8 cellular contexts compared by ENCODE assay signal in the genomic region with DNA sequence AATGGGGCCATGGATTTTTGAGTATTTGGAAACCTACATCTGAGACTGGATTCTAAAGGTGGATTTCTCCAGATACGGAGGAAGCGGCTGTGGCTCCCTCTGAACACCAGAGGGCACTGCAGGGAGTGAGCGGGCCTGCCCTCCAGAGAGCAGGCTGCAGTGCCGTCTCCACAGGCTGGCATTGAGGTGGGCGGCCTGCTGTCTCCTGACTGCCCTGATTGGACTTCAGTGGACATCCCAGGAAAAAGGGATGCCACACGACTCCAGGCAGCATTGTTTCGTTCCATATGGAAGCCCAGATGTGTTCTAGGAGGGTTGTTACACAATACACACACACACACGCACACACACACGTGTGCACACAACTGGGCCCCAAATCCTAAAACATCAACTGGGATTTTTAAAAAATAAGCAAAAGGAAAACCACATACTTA. TPM values are rescaled to one million over a fixed set of nuclear protein-coding genes. Genes with fewer than 3 reads are reported as not detected.
DNase-seq lines count a peak whose midpoint lies in the region; ATAC-seq, FAIRE-seq and TF ChIP-seq lines count a peak whose summit lies in the region.

No MANE protein-coding gene starts in this region.

- RAD21 ChIA-PET in GM12878 (lab: Charles Lee; ENCODE audit: unreplicated experiment): no interaction called here

- H3K4me1 Mint-ChIP-seq in T-cell: no peaks in the 10 kb centered on the region

- no peak overlapping the region for H3K27ac Mint-ChIP-seq in T-cell

- FAIRE-seq in GM12878 (lab: Jason Lieb, UNC): peak; percentile 66

- H3K36me3 ChIP-seq in Karpas-422 (ENCODE audit: insufficient read depth, low read length) (no peaks in the 10 kb centered on the region), GM12878 (ENCODE audit: control insufficient read depth in 2 of 2, insufficient read depth in 2 of 2, low read length in 1 of 2) (no peaks in the 10 kb centered on the region), ovary (no peaks in the 10 kb centered on the region)

- TF ChIP-seq CTCF in GM12878 (IDR thresholded peaks at IDR 0.05 in 2 of 3, conservative IDR thresholded peaks at IDR 0.05 in 1 of 3; ENCODE audit: control insufficient read depth in 2 of 3, extremely low read depth in 1 of 3, insufficient read depth in 1 of 3, low read depth in 3 of 3, low read length in 3 of 3) (peak; percentile 72 to 82 (median 77)), ovary (IDR thresholded peaks at IDR 0.05) (no peak)

- H2AFZ ChIP-seq in Karpas-422 (ENCODE audit: low read length) (no peak overlapping the region), GM12878 (ENCODE audit: control insufficient read depth, low read depth, low read length) (no peak overlapping the region)

- H3K27ac ChIP-seq in Karpas-422 (ENCODE audit: low read length) (no peak overlapping the region), GM12878 (ENCODE audit: control insufficient read depth, insufficient read depth) (no peak overlapping the region), ovary (no peak overlapping the region)

- H3K9ac ChIP-seq in Karpas-422 (ENCODE audit: low read length): no peak overlapping the region
- H3K9ac ChIP-seq in GM12878 (ENCODE audit: control insufficient read depth, insufficient read depth, low read length): no peak overlapping the region

- TF ChIP-seq POLR2A in GM12878 (IDR thresholded peaks at IDR 0.05; ENCODE audit: low read depth, low read length): no peak
- no peak for TF ChIP-seq POLR2A in ovary (IDR thresholded peaks at IDR 0.05)

- intact Hi-C loops in GM12878 (cut with micrococcal nuclease; ENCODE audit: unreplicated experiment) (loop anchor here (5.0 kb wide), 1 partner anchor 71 kb away; no protein-coding TSS in a partner anchor), ovary (cut with DNase I) (no loop called here)

- H3K9me2 ChIP-seq in Karpas-422 (replicated peaks; ENCODE audit: insufficient read depth, low read length): no peaks in the 10 kb centered on the region

- H3K9me3 ChIP-seq in Karpas-422 (ENCODE audit: low read length) (no peaks in the 10 kb centered on the region), GM12878 (replicated peaks; ENCODE audit: control insufficient read depth, insufficient read depth, low read length) (no peaks in the 10 kb centered on the region), ovary (no peaks in the 10 kb centered on the region)

- WGBS in GM12878 (ENCODE audit: insufficient coverage, insufficient replicate concordance, low lambda C conversion rate, missing lambda C conversion rate): 20% methylated on average over 9 of the region's 9 CpGs
- 26 to 30% (median 30%) methylated on average over 9 of the region's 9 CpGs for WGBS in ovary, 3 donors

- no peak overlapping the region for H3K4me3 ChIP-seq in Karpas-422 (ENCODE audit: low read length)
- H3K4me3 ChIP-seq in GM12878: no peak overlapping the region
- H3K4me3 ChIP-seq in ovary: no peak overlapping the region

- peaks cover 17 to 22% of the 10 kb centered on the region in 2 donors for H3K27me3 Mint-ChIP-seq in T-cell

- POLR2A ChIA-PET in T-cell (lab: Charles Lee) (no interaction called here), GM12878 (lab: Charles Lee) (no interaction called here)

- no peaks in the 10 kb centered on the region for H3K27me3 ChIP-seq in Karpas-422 (ENCODE audit: low read length)
- H3K27me3 ChIP-seq in GM12878 (replicated peaks in 1 of 2; ENCODE audit: control insufficient read depth in 2 of 2, insufficient read depth in 2 of 2, low read length in 1 of 2): peaks cover 0 to 9% of the 10 kb centered on the region in 2 experiments
- H3K27me3 ChIP-seq in ovary: no peaks in the 10 kb centered on the region

- peak; percentile 36; the same call in 1 of the 2 replicates for TF ChIP-seq RAD21 in GM12878 (IDR thresholded peaks at IDR 0.05; ENCODE audit: insufficient read depth, low read depth, low read length)

- BruUV-seq in GM12878 (replicated peaks; lab: Mats Ljungman, UMichigan): no TSS peak

- peak; percentile 88 for DNase-seq in GM03348 (ENCODE audit: low spot score)
- peak; percentile 79 for DNase-seq in Karpas-422
- peak in 29 of 34 experiments; percentile 7 to 55 (median 28) for DNase-seq in T-cell
- DNase-seq in GM12878 (ENCODE audit: low read depth, low spot score): no peak
- peak; percentile 80 for DNase-seq in iPS-NIHi7 (ENCODE audit: extremely low spot score)
- peak; percentile 16 to 38 for DNase-seq in stimulated activated CD4-positive, alpha-beta T cell treated with anti-CD3 and anti-CD28 coated beads, Interleukin-1b, Interleukin-23, amount 100 ng/mL, for 4 hours (ENCODE audit: low read depth in 2 of 2)
- no peak for DNase-seq in ovary

- no peaks in the 10 kb centered on the region for H4K20me1 ChIP-seq in Karpas-422 (ENCODE audit: insufficient read depth, low read depth, low read length)
- H4K20me1 ChIP-seq in GM12878 (ENCODE audit: control insufficient read depth, insufficient read depth): no peaks in the 10 kb centered on the region

- H3K4me3 Mint-ChIP-seq in T-cell: no peak overlapping the region

- no peak overlapping the region for H3K4me2 ChIP-seq in Karpas-422 (ENCODE audit: low read depth, low read length, poor library complexity, severe bottlenecking)
- no peak overlapping the region for H3K4me2 ChIP-seq in GM12878 (ENCODE audit: control insufficient read depth, insufficient read depth)

- CTCF ChIA-PET in T-cell (lab: Charles Lee): no interaction called here
- CTCF ChIA-PET in GM12878 (lab: Yijun Ruan, JAX): interaction anchor here (0.8 to 2.2 kb wide), 2 partner anchors 11 to 142 kb away, joined by 3 to 7 read pairs; no protein-coding TSS in a partner anchor

- no peaks in the 10 kb centered on the region for H3K36me3 Mint-ChIP-seq in T-cell

- no peaks in the 10 kb centered on the region for H3K4me1 ChIP-seq in Karpas-422 (ENCODE audit: low read length)
- no peaks in the 10 kb centered on the region for H3K4me1 ChIP-seq in GM12878 (ENCODE audit: control insufficient read depth, insufficient read depth, low read length)
- H3K4me1 ChIP-seq in ovary (ENCODE audit: insufficient read depth): no peaks in the 10 kb centered on the region

- no peaks in the 10 kb centered on the region for H3K9me3 Mint-ChIP-seq in T-cell

- SMC1A ChIA-PET in GM12878 (lab: Charles Lee; ENCODE audit: uncharacterized antibody, unreplicated experiment): no interaction called here

- no peak for TF ChIP-seq EP300 in GM12878 (IDR thresholded peaks at IDR 0.05; ENCODE audit: borderline replicate concordance in 1 of 2, control insufficient read depth in 1 of 2, low read depth in 2 of 2, low read length in 2 of 2)
- no peak for TF ChIP-seq EP300 in ovary (IDR thresholded peaks at IDR 0.05)

- ATAC-seq in T-cell (replicated peaks in 1 of 4) (peak; percentile 57 to 73 (median 70)), GM12878 (peak; percentile 97), HG03442 (IDR thresholded peaks at IDR 0.05; ENCODE audit: unreplicated experiment) (no peak)

- in situ Hi-C loops in GM12878 (cut with MboI): no loop called here

- H3K79me2 ChIP-seq in Karpas-422 (ENCODE audit: low read length) (no peaks in the 10 kb centered on the region), GM12878 (ENCODE audit: control insufficient read depth, insufficient read depth, low read length) (no peaks in the 10 kb centered on the region)

TF ChIP-seq in GM12878, 131 proteins besides CTCF, POLR2A, EP300 and RAD21:
- TF ChIP-seq SMC3 (IDR thresholded peaks at IDR 0.05; ENCODE audit: borderline replicate concordance, low read length): peak; percentile 54; the same call in 1 of the 2 replicates
- TF ChIP-seq, protein P1, sequence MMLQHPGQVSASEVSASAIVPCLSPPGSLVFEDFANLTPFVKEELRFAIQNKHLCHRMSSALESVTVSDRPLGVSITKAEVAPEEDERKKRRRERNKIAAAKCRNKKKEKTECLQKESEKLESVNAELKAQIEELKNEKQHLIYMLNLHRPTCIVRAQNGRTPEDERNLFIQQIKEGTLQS (IDR thresholded peaks at IDR 0.05; ENCODE audit: borderline replicate concordance, extremely low read depth, low read depth, low read length): no peak
TF ChIP-seq in GM12878: peak in this region for 1.

RNA-seq across cellular contexts. Expression of a gene that starts 20.9 kb away (rescaled TPM):
- not detected in 2 replicates for total RNA-seq in Karpas-422 (2014; rRNA removed; shearing (Covaris generic); ENCODE audit: low replicate concordance)
- total RNA-seq in T-cell (not detected), GM12878 (2014; rRNA removed) (not detected in 2 replicates), GM12878 (2014; rRNA removed; fragmentation: Illumina TruSeq; extraction: Trizol) (not detected in 2 replicates), GM12878 (2021) (not detected in 2 replicates), ovary (1 to 10 TPM; 3.0 to 6.7 (median 4.8) TPM)
- not detected in 2 replicates for total RNA-seq in GM12878 (2013; cell fraction: nucleolus; rRNA removed)
- polyA plus RNA-seq in GM12878 (2011; ENCODE audit: low read depth): not detected
- polyA plus RNA-seq in GM12878 (2011; rRNA removed) (not detected in 2 replicates), GM12878 (2014; fragmentation: Illumina TruSeq; extraction: Trizol) (not detected in 2 replicates), GM12878 (2014; fragmentation: Nextera tagmentation; extraction: Ambion mirVana) (not detected), GM12878 (2014; rRNA removed) (not detected in 2 replicates), GM12878 (2016; fragmentation: Nextera tagmentation; extraction: Ambion mirVana) (not detected), ovary (1 to 10 TPM; 3.1 to 3.3 TPM)
- not detected in 2 replicates for polyA plus RNA-seq in GM12878 (2011; cell fraction: cytosol; rRNA removed)
- not detected in 2 replicates for polyA plus RNA-seq in GM12878 (2011; cell fraction: nucleus; rRNA removed)
- polyA plus RNA-seq in GM12878 (2012): not detected in 2 replicates
- not detected in 2 replicates for polyA minus RNA-seq in GM12878 (2011; rRNA and poly(A)+ RNA removed)
- polyA minus RNA-seq in GM12878 (2011; cell fraction: cytosol; rRNA and poly(A)+ RNA removed): not detected in 2 replicates
- not detected in 2 replicates for polyA minus RNA-seq in GM12878 (2011; cell fraction: nucleus; rRNA and poly(A)+ RNA removed)

Comparison
In these comparisons a context has a peak if more than half of its experiments do, and no peak if none do; other contexts are left out.
1. DNase-seq: peak in GM03348 (single experiment), Karpas-422 (single experiment), T-cell (29 of 34), iPS-NIHi7 (single experiment) and stimulated activated CD4-positive, alpha-beta T cell treated with anti-CD3 and anti-CD28 coated beads, Interleukin-1b, Interleukin-23, amount 100 ng/mL, for 4 hours (2 of 2); none in GM12878 (single experiment) and ovary (0 of 5).
2. CTCF ChIP-seq: peak in GM12878 (3 of 3); none in ovary (0 of 3).